ENCODE assay signal across 12 cellular contexts in genomic region chr10:33277135-33277536, GRCh38. TPM values are rescaled to one million over a fixed set of nuclear protein-coding genes. Genes with fewer than 3 reads are reported as not detected.
DNase-seq lines count a peak whose midpoint lies in the region; ATAC-seq and TF ChIP-seq lines count a peak whose summit lies in the region.
"Had no signal": no experiment of that assay in that cellular context is flagged by ENCODE, and none has a peak within 500 bp of the region (broad histone marks: within the 10 kb centered on the region; RNA-seq: fewer than 3 reads in every experiment).

No MANE protein-coding gene starts in this region.

- no peaks in the 10 kb centered on the region for H3K4me1 Mint-ChIP-seq in activated CD4-positive, alpha-beta T cell treated with anti-CD3 and anti-CD28 coated beads, Interleukin-2, amount 10 ng/mL, durations not matched to agents 7 days and 5 days
- H3K4me1 Mint-ChIP-seq: CD8-positive, alpha-beta memory T cell; T-cell had no signal

- no peak overlapping the region for H3K4me3 Mint-ChIP-seq in activated CD4-positive, alpha-beta T cell treated with anti-CD3 and anti-CD28 coated beads, Interleukin-2, amount 10 ng/mL, durations not matched to agents 7 days and 5 days
- H3K4me3 Mint-ChIP-seq: CD8-positive, alpha-beta memory T cell; T-cell had no signal

- in situ Hi-C loops in SK-MEL-5 (cut with HindIII; ENCODE audit: low pct_unique_long_range_greater_than_20kb, low sequenced_read_pairs): no loop called here

- no peak overlapping the region for H3K27ac Mint-ChIP-seq in activated CD4-positive, alpha-beta T cell treated with anti-CD3 and anti-CD28 coated beads, Interleukin-2, amount 10 ng/mL, durations not matched to agents 7 days and 5 days
- H3K27ac Mint-ChIP-seq: CD8-positive, alpha-beta memory T cell; T-cell had no signal

- H3K4me3 ChIP-seq in cardiac muscle cell (no peak overlapping the region), rectal smooth muscle tissue (ENCODE audit: low read length) (no peak overlapping the region)

- DNase-seq in EH (ENCODE audit: low read depth): peak; percentile 87
- DNase-seq in SK-MEL-5 (ENCODE audit: low read depth, low spot score): peak; percentile 2
- DNase-seq in cardiac muscle cell (ENCODE audit: low read depth in 1 of 2, low spot score in 1 of 2): peak in 1 of 2 donors; percentile 52
- DNase-seq in activated CD4-positive, alpha-beta T cell treated with anti-CD3 and anti-CD28 coated beads, Interleukin-2, amount 10 ng/mL, durations not matched to agents 7 days and 5 days: no peak
- no peak for DNase-seq in NOMO-1 treated with DMSO at 0.1 percent for 48 hours (lab: John Stamatoyannopoulos, UW; ENCODE audit: unreplicated experiment)
- DNase-seq in T-helper 9 cell: no peak
- DNase-seq: CD8-positive, alpha-beta memory T cell; NCI-H2029; T-cell had no signal

- H3K4me1 ChIP-seq in cardiac muscle cell (ENCODE audit: low read depth) (peaks cover 19% of the 10 kb centered on the region), rectal smooth muscle tissue (ENCODE audit: control insufficient read depth, insufficient read depth, low read length) (peaks cover 18% of the 10 kb centered on the region)

- no peak overlapping the region for H3K9ac ChIP-seq in rectal smooth muscle tissue (ENCODE audit: low read length)

- H3K36me3 ChIP-seq in cardiac muscle cell (peaks cover 6% of the 10 kb centered on the region), rectal smooth muscle tissue (ENCODE audit: control insufficient read depth, insufficient read depth, low read length) (no peaks in the 10 kb centered on the region)

- no peak for TF ChIP-seq CTCF in cardiac muscle cell (IDR thresholded peaks at IDR 0.05; ENCODE audit: low read depth, low read length)

- CTCF ChIA-PET in activated CD4-positive, alpha-beta T cell treated with anti-CD3 and anti-CD28 coated beads, Interleukin-2, amount 10 ng/mL, durations not matched to agents 7 days and 5 days (lab: Charles Lee): no interaction called here

- POLR2A ChIA-PET in activated CD4-positive, alpha-beta T cell treated with anti-CD3 and anti-CD28 coated beads, Interleukin-2, amount 10 ng/mL, durations not matched to agents 7 days and 5 days (lab: Charles Lee): no interaction called here

- H3K9me3 Mint-ChIP-seq in activated CD4-positive, alpha-beta T cell treated with anti-CD3 and anti-CD28 coated beads, Interleukin-2, amount 10 ng/mL, durations not matched to agents 7 days and 5 days: no peaks in the 10 kb centered on the region
- H3K9me3 Mint-ChIP-seq: T-cell had no signal

- H3K27me3 ChIP-seq in cardiac muscle cell: no peaks in the 10 kb centered on the region
- H3K27me3 ChIP-seq in rectal smooth muscle tissue (ENCODE audit: control insufficient read depth, insufficient read depth, low read length): no peaks in the 10 kb centered on the region

- H3K36me3 Mint-ChIP-seq in activated CD4-positive, alpha-beta T cell treated with anti-CD3 and anti-CD28 coated beads, Interleukin-2, amount 10 ng/mL, durations not matched to agents 7 days and 5 days (ENCODE audit: low read depth): no peaks in the 10 kb centered on the region
- H3K36me3 Mint-ChIP-seq: CD8-positive, alpha-beta memory T cell; T-cell had no signal

- no peak for ATAC-seq in HG03469 (IDR thresholded peaks at IDR 0.05; ENCODE audit: unreplicated experiment)
- ATAC-seq: HCT116, T-cell had no signal

- H3K27ac ChIP-seq in cardiac muscle cell (peak overlapping the region; percentile 59), rectal smooth muscle tissue (ENCODE audit: low read depth, low read length) (peak overlapping the region; percentile 4)

- no peaks in the 10 kb centered on the region for H3K9me3 ChIP-seq in cardiac muscle cell (ENCODE audit: low read depth)

- H3K27me3 Mint-ChIP-seq in activated CD4-positive, alpha-beta T cell treated with anti-CD3 and anti-CD28 coated beads, Interleukin-2, amount 10 ng/mL, durations not matched to agents 7 days and 5 days: peaks cover 13% of the 10 kb centered on the region

RNA-seq across cellular contexts. Expression of gene NRP1, which starts 57.3 kb away (rescaled TPM):
- total RNA-seq in SK-MEL-5 (2014; rRNA removed; shearing (Covaris generic)): 1.1 and 1.4 TPM in 2 replicates
- 1.2 and 1.4 TPM in 2 replicates for polyA plus RNA-seq in SK-MEL-5 (2015; cell fraction: cytosol; rRNA removed)
- 0.88 and 5.0 TPM in 2 replicates for polyA plus RNA-seq in SK-MEL-5 (2015; cell fraction: nucleus; rRNA removed)
- 178 and 327 TPM in 2 replicates for total RNA-seq in cardiac muscle cell
- 145 and 241 TPM in 2 replicates for polyA plus RNA-seq in cardiac muscle cell
- under 1 TPM; 0.40 TPM for total RNA-seq in activated CD4-positive, alpha-beta T cell treated with anti-CD3 and anti-CD28 coated beads, Interleukin-2, amount 10 ng/mL, durations not matched to agents 7 days and 5 days
- polyA plus RNA-seq: CD8-positive, alpha-beta memory T cell had no signal

Comparison
In these comparisons a context has a peak if more than half of its experiments do, and no peak if none do; other contexts are left out.
1. DNase-seq: peak in EH (single experiment) and SK-MEL-5 (single experiment); none in activated CD4-positive, alpha-beta T cell treated with anti-CD3 and anti-CD28 coated beads, Interleukin-2, amount 10 ng/mL, durations not matched to agents 7 days and 5 days (single experiment), NOMO-1 treated with DMSO at 0.1 percent for 48 hours (single experiment) and T-helper 9 cell (single experiment).
2. RNA of gene NRP1, which starts 57.3 kb away (total RNA-seq): 178 to 327 TPM in cardiac muscle cell; 1.1 to 1.4 TPM in SK-MEL-5 and 0.40 TPM in activated CD4-positive, alpha-beta T cell treated with anti-CD3 and anti-CD28 coated beads, Interleukin-2, amount 10 ng/mL, durations not matched to agents 7 days and 5 days; every median in the first group is over 10 times any median in the second.